ENCODE assay signal across 8 cellular contexts in the genomic region with DNA sequence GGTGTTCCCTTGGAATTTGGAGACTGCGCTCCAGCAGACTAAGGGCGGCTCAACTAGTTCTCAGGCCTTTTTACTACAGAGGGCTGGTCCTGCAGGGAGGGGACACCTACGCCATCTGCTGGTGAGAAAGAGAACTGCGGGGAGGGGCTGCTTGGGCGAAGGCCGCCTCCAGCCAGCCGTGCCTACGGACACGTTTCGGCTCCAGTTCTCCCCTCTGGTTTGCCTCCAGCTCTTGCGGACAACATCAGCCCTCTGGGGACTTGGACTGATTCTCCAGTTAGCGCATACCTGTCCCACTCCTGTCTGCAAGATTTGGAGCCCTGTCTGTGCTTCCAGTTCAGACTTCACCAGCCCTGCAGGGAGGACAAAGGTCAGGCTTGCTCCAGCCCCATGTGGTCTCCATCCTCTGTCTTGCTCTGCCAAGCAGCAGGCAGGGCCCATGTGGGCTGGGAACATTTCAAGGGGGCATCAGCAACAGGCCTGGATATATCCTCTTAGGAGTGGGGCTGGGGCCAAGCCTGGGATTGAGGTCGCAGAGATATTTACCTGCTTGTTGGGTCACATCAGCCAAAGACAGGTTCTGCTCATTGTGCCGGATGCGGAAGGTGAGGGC. TPM values are rescaled to one million over a fixed set of nuclear protein-coding genes. Genes with fewer than 3 reads are reported as not detected.
DNase-seq lines count a peak whose midpoint lies in the region; ATAC-seq, FAIRE-seq and TF ChIP-seq lines count a peak whose summit lies in the region.

No MANE protein-coding gene starts in this region.

- DNase-seq in GM12864 (ENCODE audit: low read depth) (no peak), NCI-H2196 treated with DMSO at 0.1 percent for 48 hours (lab: John Stamatoyannopoulos, UW; ENCODE audit: unreplicated experiment) (peak; percentile 72), WERI-Rb-1 (peak; percentile 88), breast epithelium (ENCODE audit: low spot score in 2 of 2) (peak; percentile 83 to 89), keratinocyte (ENCODE audit: low read depth, low spot score) (peak; percentile 50)
- peak; percentile 87 to 92 for DNase-seq in stimulated activated CD4-positive, alpha-beta T cell treated with anti-CD3 and anti-CD28 coated beads, Interleukin-1b, Interleukin-23, amount 100 ng/mL, for 4 hours (ENCODE audit: low read depth in 2 of 2)

- peaks cover 32% of the 10 kb centered on the region for H3K36me3 ChIP-seq in WERI-Rb-1
- no peaks in the 10 kb centered on the region for H3K36me3 ChIP-seq in breast epithelium
- H3K36me3 ChIP-seq in keratinocyte (ENCODE audit: control insufficient read depth in 2 of 2, extremely low read depth in 1 of 2, insufficient read depth in 2 of 2, low read length in 2 of 2) = no peaks in the 10 kb centered on the region

- no peak overlapping the region for H3K9ac ChIP-seq in keratinocyte (ENCODE audit: control insufficient read depth, extremely low read depth, insufficient read depth, low read length)

- H3K27me3 ChIP-seq in WERI-Rb-1 (ENCODE audit: insufficient read depth, low read depth, severe bottlenecking) = no peaks in the 10 kb centered on the region
- H3K27me3 ChIP-seq in breast epithelium = peaks cover 0 to 3% of the 10 kb centered on the region in 2 donors
- H3K27me3 ChIP-seq in keratinocyte (ENCODE audit: control insufficient read depth, extremely low read depth, insufficient read depth, low read length) = peaks cover 45% of the 10 kb centered on the region

- no peak overlapping the region for H3K4me2 ChIP-seq in keratinocyte (ENCODE audit: control insufficient read depth, extremely low read depth, insufficient read depth, low read depth, low read length)

- no peaks in the 10 kb centered on the region for H3K9me1 ChIP-seq in keratinocyte (ENCODE audit: control insufficient read depth, extremely low read depth, insufficient read depth, low read length)

- H3K4me3 ChIP-seq in GM12864 (ENCODE audit: low read depth, low read length) (no peak overlapping the region), WERI-Rb-1 (ENCODE audit: low read depth, low read length) (no peak overlapping the region), breast epithelium (no peak overlapping the region), keratinocyte (ENCODE audit: control insufficient read depth in 2 of 3, extremely low read depth in 1 of 3, insufficient read depth in 2 of 3, low read depth in 1 of 3, low read length in 3 of 3) (no peak overlapping the region)

- H4K20me1 ChIP-seq in keratinocyte (ENCODE audit: control insufficient read depth, extremely low read depth, insufficient read depth, low read length) = no peaks in the 10 kb centered on the region

- dilution Hi-C loops in keratinocyte (cut with MboI; ENCODE audit: extremely low pct_ligation_motif_present, low sequenced_read_pairs) = no loop called here

- H3K27ac ChIP-seq in WERI-Rb-1 = no peak overlapping the region
- no peak overlapping the region for H3K27ac ChIP-seq in breast epithelium
- H3K27ac ChIP-seq in keratinocyte (ENCODE audit: control insufficient read depth, insufficient read depth, low read length) = no peak overlapping the region

- no peak for TF ChIP-seq POLR2A in breast epithelium (IDR thresholded peaks at IDR 0.05)

- intact Hi-C loops in breast epithelium (cut with DNase I; ENCODE audit: low total_unique reads) = no loop called here

- FAIRE-seq in keratinocyte (lab: Jason Lieb, UNC) = peak; percentile 74

- H3K79me2 ChIP-seq in keratinocyte (ENCODE audit: control insufficient read depth, insufficient read depth, low read length) = no peaks in the 10 kb centered on the region

- H3K9me3 ChIP-seq in WERI-Rb-1 (ENCODE audit: severe bottlenecking) (no peaks in the 10 kb centered on the region), breast epithelium (no peaks in the 10 kb centered on the region), keratinocyte (ENCODE audit: control insufficient read depth, low read depth, low read length) (no peaks in the 10 kb centered on the region)

- no peak overlapping the region for H2AFZ ChIP-seq in keratinocyte (ENCODE audit: control insufficient read depth, low read length)

- H3K4me1 ChIP-seq in breast epithelium (peaks cover 0 to 4% of the 10 kb centered on the region in 2 donors), keratinocyte (ENCODE audit: control insufficient read depth, extremely low read depth, insufficient read depth, low read length) (peaks cover 4% of the 10 kb centered on the region)

- TF ChIP-seq CTCF in GM12864 (IDR thresholded peaks at IDR 0.05; ENCODE audit: low read depth, low read length, missing control alignments) (peak; percentile 99), WERI-Rb-1 (IDR thresholded peaks at IDR 0.05; ENCODE audit: low read depth, low read length) (peak; percentile 97), breast epithelium (IDR thresholded peaks at IDR 0.05) (peak; percentile 94 to 97 (median 96)), keratinocyte (optimal IDR thresholded peaks at IDR 0.05 in 1 of 3, IDR thresholded peaks at IDR 0.05 in 1 of 3, conservative IDR thresholded peaks at IDR 0.05 in 1 of 3; ENCODE audit: extremely low read depth in 1 of 3, insufficient read depth in 2 of 3, low read length in 3 of 3) (peak in 2 of 3 experiments; percentile 98 to 100)

- peak; percentile 45 for ATAC-seq in HG02884 (IDR thresholded peaks at IDR 0.05; ENCODE audit: unreplicated experiment)
- no peak for ATAC-seq in HG03097 (IDR thresholded peaks at IDR 0.05; ENCODE audit: low FRiP score, unreplicated experiment)

RNA-seq across cellular contexts. Expression of gene PTPRN, which starts 10.3 kb away (rescaled TPM):
- under 1 TPM in 2 of 3 donors, not detected in 1; 0.33 to 0.44 TPM for total RNA-seq in breast epithelium
- polyA plus RNA-seq in keratinocyte = not detected in 3 replicates
- polyA plus RNA-seq in keratinocyte (2011; ENCODE audit: low read depth) = not detected
- polyA plus RNA-seq in keratinocyte (2011; cell fraction: cytosol; rRNA removed) = not detected in 2 replicates
- polyA plus RNA-seq in keratinocyte (2011; cell fraction: nucleus; rRNA removed) = not detected in 2 replicates
- not detected in 2 replicates for polyA plus RNA-seq in keratinocyte (2012; ENCODE audit: low replicate concordance)
- not detected in 3 replicates for polyA minus RNA-seq in keratinocyte
- not detected for polyA minus RNA-seq in keratinocyte (2011; cell fraction: cytosol; rRNA and poly(A)+ RNA removed)
- polyA minus RNA-seq in keratinocyte (2011; cell fraction: nucleus; rRNA and poly(A)+ RNA removed) = not detected in 2 replicates

RNA-seq across cellular contexts. Expression of gene DNAJB2, which starts 19.7 kb away (rescaled TPM):
- 10 to 100 TPM; 49.9 to 88.3 (median 59.0) TPM for total RNA-seq in breast epithelium
- polyA plus RNA-seq in keratinocyte = 35.4 to 75.5 TPM (median 51.7 TPM) in 3 replicates
- polyA plus RNA-seq in keratinocyte (2011; ENCODE audit: low read depth) = 51.5 TPM
- 38.8 and 44.1 TPM in 2 replicates for polyA plus RNA-seq in keratinocyte (2011; cell fraction: cytosol; rRNA removed)
- polyA plus RNA-seq in keratinocyte (2011; cell fraction: nucleus; rRNA removed) = 70.8 and 71.6 TPM in 2 replicates
- polyA plus RNA-seq in keratinocyte (2012; ENCODE audit: low replicate concordance) = 45.9 and 67.3 TPM in 2 replicates
- 32.0 to 81.5 TPM (median 58.7 TPM) in 3 replicates for polyA minus RNA-seq in keratinocyte
- polyA minus RNA-seq in keratinocyte (2011; cell fraction: cytosol; rRNA and poly(A)+ RNA removed) = 29.4 TPM
- polyA minus RNA-seq in keratinocyte (2011; cell fraction: nucleus; rRNA and poly(A)+ RNA removed) = 32.8 and 46.7 TPM in 2 replicates

RNA-seq across cellular contexts. Expression of gene RESP18, which starts 33.7 kb away (rescaled TPM):
- not detected for total RNA-seq in breast epithelium
- polyA plus RNA-seq in keratinocyte = not detected in 3 replicates
- not detected for polyA plus RNA-seq in keratinocyte (2011; ENCODE audit: low read depth)
- not detected in 2 replicates for polyA plus RNA-seq in keratinocyte (2011; cell fraction: cytosol; rRNA removed)
- not detected in 2 replicates for polyA plus RNA-seq in keratinocyte (2011; cell fraction: nucleus; rRNA removed)
- polyA plus RNA-seq in keratinocyte (2012; ENCODE audit: low replicate concordance) = not detected in 2 replicates
- polyA minus RNA-seq in keratinocyte = not detected in 3 replicates
- not detected for polyA minus RNA-seq in keratinocyte (2011; cell fraction: cytosol; rRNA and poly(A)+ RNA removed)
- not detected in 2 replicates for polyA minus RNA-seq in keratinocyte (2011; cell fraction: nucleus; rRNA and poly(A)+ RNA removed)

RNA-seq across cellular contexts. Expression of gene TUBA4A, which starts 45.1 kb away (rescaled TPM):
- total RNA-seq in breast epithelium = 10 to 100 TPM in 2 of 3 donors, 1 to 10 TPM in 1; 5.4 to 73.3 (median 48.8) TPM
- 524 to 819 TPM (median 569 TPM) in 3 replicates for polyA plus RNA-seq in keratinocyte
- polyA plus RNA-seq in keratinocyte (2011; ENCODE audit: low read depth) = 80.1 TPM
- polyA plus RNA-seq in keratinocyte (2011; cell fraction: cytosol; rRNA removed) = 560 and 665 TPM in 2 replicates
- polyA plus RNA-seq in keratinocyte (2011; cell fraction: nucleus; rRNA removed) = 738 and 769 TPM in 2 replicates
- polyA plus RNA-seq in keratinocyte (2012; ENCODE audit: low replicate concordance) = 401 and 544 TPM in 2 replicates
- 266 to 690 TPM (median 309 TPM) in 3 replicates for polyA minus RNA-seq in keratinocyte
- polyA minus RNA-seq in keratinocyte (2011; cell fraction: cytosol; rRNA and poly(A)+ RNA removed) = 136 TPM
- polyA minus RNA-seq in keratinocyte (2011; cell fraction: nucleus; rRNA and poly(A)+ RNA removed) = 115 and 162 TPM in 2 replicates

RNA-seq across cellular contexts. Expression of gene TUBA4B, which starts 45.8 kb away (rescaled TPM):
- under 1 TPM in 1 of 3 donors, not detected in 2; 0.16 TPM for total RNA-seq in breast epithelium
- polyA plus RNA-seq in keratinocyte = 0.08 TPM in 1 of 3 replicates, not detected in the others
- not detected for polyA plus RNA-seq in keratinocyte (2011; ENCODE audit: low read depth)
- polyA plus RNA-seq in keratinocyte (2011; cell fraction: cytosol; rRNA removed) = 0.05 TPM in 1 of 2 replicates, not detected in the other
- polyA plus RNA-seq in keratinocyte (2011; cell fraction: nucleus; rRNA removed) = 0.09 TPM in 1 of 2 replicates, not detected in the other
- not detected in 2 replicates for polyA plus RNA-seq in keratinocyte (2012; ENCODE audit: low replicate concordance)
- polyA minus RNA-seq in keratinocyte = not detected in 3 replicates
- not detected for polyA minus RNA-seq in keratinocyte (2011; cell fraction: cytosol; rRNA and poly(A)+ RNA removed)
- not detected in 2 replicates for polyA minus RNA-seq in keratinocyte (2011; cell fraction: nucleus; rRNA and poly(A)+ RNA removed)
